In the genomic region with DNA sequence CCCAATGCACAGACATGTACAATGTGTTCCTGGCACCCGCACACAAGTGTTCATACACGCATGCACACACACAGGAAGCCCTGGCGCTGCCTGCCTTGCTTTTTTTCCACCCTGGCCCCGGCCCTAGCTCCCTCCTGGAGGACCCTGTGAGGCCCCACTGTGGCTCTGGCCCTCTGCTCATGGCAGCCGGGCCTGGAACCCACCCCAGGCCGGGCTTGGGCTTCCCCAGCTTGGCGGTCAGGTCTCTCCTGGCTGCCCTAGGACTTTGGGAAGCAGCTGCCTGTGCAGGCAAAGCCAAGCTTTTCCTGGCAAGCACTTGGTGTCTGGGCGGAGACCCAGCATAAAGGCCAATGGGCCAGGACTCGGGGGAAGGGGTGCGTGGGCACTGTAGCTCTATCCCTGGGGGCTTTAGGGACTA, we compare ENCODE assay signal across 8 cellular contexts. TPM values are rescaled to one million over a fixed set of nuclear protein-coding genes. Genes with fewer than 3 reads are reported as not detected.
A peak's percentile ranks its signal among the peaks of the same experiment; 100 is the strongest.
DNase-seq lines count a peak whose midpoint lies in the region; ATAC-seq, FAIRE-seq and TF ChIP-seq lines count a peak whose summit lies in the region.

No MANE protein-coding gene starts in this region.

- H3K36me3 ChIP-seq in KOPT-K1 (ENCODE audit: insufficient read depth, low read length): peaks cover 85% of the 10 kb centered on the region
- no peaks in the 10 kb centered on the region for H3K36me3 ChIP-seq in small intestine (ENCODE audit: control insufficient read depth in 2 of 2, insufficient read depth in 2 of 2, low read length in 2 of 2)

- no peak for FAIRE-seq in small intestine (lab: Jason Lieb, UNC)
- FAIRE-seq in RCC 7860 (lab: Jason Lieb, UNC): no peak

- H3K4me3 Mint-ChIP-seq in endothelial cell (ENCODE audit: unreplicated experiment) (no peak overlapping the region), HFFc6 (no peak overlapping the region)

- H3K4me1 Mint-ChIP-seq in endothelial cell (ENCODE audit: unreplicated experiment): peaks cover 11% of the 10 kb centered on the region
- no peaks in the 10 kb centered on the region for H3K4me1 Mint-ChIP-seq in HFFc6 (ENCODE audit: low read depth)

- H3K4me1 ChIP-seq in right cardiac atrium (ENCODE audit: control insufficient read depth, insufficient read depth, low read length): peaks cover 10% of the 10 kb centered on the region
- peaks cover 0 to 7% of the 10 kb centered on the region in 2 donors for H3K4me1 ChIP-seq in small intestine (ENCODE audit: control insufficient read depth in 2 of 2, insufficient read depth in 1 of 2, low read depth in 1 of 2, low read length in 1 of 2)

- intact Hi-C loops in right cardiac atrium (cut with DNase I): no loop called here

- no peaks in the 10 kb centered on the region for H3K9me3 Mint-ChIP-seq in activated naive CD4-positive, alpha-beta T cell treated with anti-CD3 and anti-CD28 coated beads, Interleukin-2, amount 50 U/mL, for 72 hours
- H3K9me3 Mint-ChIP-seq in endothelial cell (ENCODE audit: unreplicated experiment): no peaks in the 10 kb centered on the region
- H3K9me3 Mint-ChIP-seq in HFFc6: no peaks in the 10 kb centered on the region

- peak in 1 of 2 donors; percentile 6 for ATAC-seq in activated naive CD4-positive, alpha-beta T cell treated with anti-CD3 and anti-CD28 coated beads, Interleukin-2, amount 50 U/mL, for 72 hours
- peak; percentile 82 to 85 for ATAC-seq in right cardiac atrium

- WGBS in right cardiac atrium: 22% methylated on average over 10 of the region's 10 CpGs
- 35 to 52% (median 49%) methylated on average over 10 of the region's 10 CpGs for WGBS in small intestine, 3 donors

- DNase-seq in activated naive CD4-positive, alpha-beta T cell treated with anti-CD3 and anti-CD28 coated beads, Interleukin-2, amount 50 U/mL, for 72 hours (ENCODE audit: low spot score in 2 of 2): no peak
- peak; percentile 82 to 94 (median 93) for DNase-seq in right cardiac atrium
- DNase-seq in small intestine: no peak
- no peak for DNase-seq in NK-92 treated with Interleukin-12 subunit alpha and Interleukin-12 subunit beta, amount 100 ng/mL, for 24 hours (lab: John Stamatoyannopoulos, UW)
- DNase-seq in endothelial cell (ENCODE audit: low spot score): no peak
- DNase-seq in HFFc6: no peak
- DNase-seq in RCC 7860 (ENCODE audit: low spot score): no peak

- peak overlapping the region; percentile 75 to 81 for H3K27ac Mint-ChIP-seq in activated naive CD4-positive, alpha-beta T cell treated with anti-CD3 and anti-CD28 coated beads, Interleukin-2, amount 50 U/mL, for 72 hours
- H3K27ac Mint-ChIP-seq in endothelial cell (ENCODE audit: unreplicated experiment) (no peak overlapping the region), HFFc6 (no peak overlapping the region)

- H3K9me3 ChIP-seq in KOPT-K1 (ENCODE audit: insufficient read depth, low read length, poor library complexity, severe bottlenecking) (no peaks in the 10 kb centered on the region), right cardiac atrium (ENCODE audit: control insufficient read depth, low read length) (no peaks in the 10 kb centered on the region), small intestine (ENCODE audit: control insufficient read depth, low read depth) (no peaks in the 10 kb centered on the region)

- H3K27me3 ChIP-seq in right cardiac atrium (ENCODE audit: control insufficient read depth, insufficient read depth) (no peaks in the 10 kb centered on the region), small intestine (ENCODE audit: control insufficient read depth in 2 of 2, insufficient read depth in 2 of 2, low read length in 2 of 2) (no peaks in the 10 kb centered on the region)

- H3K4me3 ChIP-seq in right cardiac atrium (ENCODE audit: low read length): no peak overlapping the region
- no peak overlapping the region for H3K4me3 ChIP-seq in small intestine (ENCODE audit: low read depth in 1 of 2, low read length in 2 of 2)

- TF ChIP-seq CTCF in endothelial cell (IDR thresholded peaks at IDR 0.05; ENCODE audit: unreplicated experiment) (no peak), HFFc6 (IDR thresholded peaks at IDR 0.05) (no peak)

- peaks cover 18 to 43% of the 10 kb centered on the region in 2 donors for H3K36me3 Mint-ChIP-seq in activated naive CD4-positive, alpha-beta T cell treated with anti-CD3 and anti-CD28 coated beads, Interleukin-2, amount 50 U/mL, for 72 hours
- H3K36me3 Mint-ChIP-seq in endothelial cell (ENCODE audit: low read depth, unreplicated experiment) (no peaks in the 10 kb centered on the region), HFFc6 (ENCODE audit: low read depth) (no peaks in the 10 kb centered on the region)

- H3K27ac ChIP-seq in KOPT-K1 (ENCODE audit: low read depth, low read length, poor library complexity, severe bottlenecking) (peak overlapping the region; percentile 63), right cardiac atrium (ENCODE audit: low read length) (peak overlapping the region; percentile 66), small intestine (ENCODE audit: low read depth in 1 of 2, low read length in 1 of 2) (peak overlapping the region; percentile 6 to 16)

- H3K27me3 Mint-ChIP-seq in endothelial cell (ENCODE audit: unreplicated experiment) (peaks cover 15% of the 10 kb centered on the region), HFFc6 (ENCODE audit: insufficient read depth) (peaks cover 5% of the 10 kb centered on the region)

RNA-seq across cellular contexts. Expression of gene CD82, which starts 30.5 kb away (rescaled TPM):
- total RNA-seq in activated naive CD4-positive, alpha-beta T cell treated with anti-CD3 and anti-CD28 coated beads, Interleukin-2, amount 50 U/mL, for 72 hours: 100 to 1,000 TPM; 270 to 324 TPM
- total RNA-seq in right cardiac atrium: 10 to 100 TPM; 16.7 to 33.6 (median 27.3) TPM
- polyA plus RNA-seq in right cardiac atrium: 23.8 TPM
- 10 to 100 TPM; 24.2 to 89.2 (median 50.5) TPM for polyA plus RNA-seq in small intestine
- total RNA-seq in endothelial cell (ENCODE audit: unreplicated experiment): 16.1 TPM
- total RNA-seq in HFFc6 (2021; fragmentation: NEBNext Ultra II Directional; extraction: Animal tissue kit (Norgen Biotek cat#: 25700)): 10 to 100 TPM; 17.3 to 31.7 (median 20.7) TPM

Comparison
In these comparisons a context has a peak if more than half of its experiments do, and no peak if none do; other contexts are left out.
1. H3K27ac ChIP-seq: peak in every context shown above with its lines; median percentile 66 in right cardiac atrium; 63 in KOPT-K1; 11 in small intestine.
2. DNase-seq: peak in right cardiac atrium (3 of 3); none in activated naive CD4-positive, alpha-beta T cell treated with anti-CD3 and anti-CD28 coated beads, Interleukin-2, amount 50 U/mL, for 72 hours (0 of 2), small intestine (single experiment), NK-92 treated with Interleukin-12 subunit alpha and Interleukin-12 subunit beta, amount 100 ng/mL, for 24 hours (single experiment), endothelial cell (single experiment), HFFc6 (single experiment) and RCC 7860 (single experiment).
3. H3K27ac Mint-ChIP-seq: peak in activated naive CD4-positive, alpha-beta T cell treated with anti-CD3 and anti-CD28 coated beads, Interleukin-2, amount 50 U/mL, for 72 hours (2 of 2); none in endothelial cell (single experiment) and HFFc6 (single experiment).
4. RNA of gene CD82, which starts 30.5 kb away (total RNA-seq): 270 to 324 TPM in activated naive CD4-positive, alpha-beta T cell treated with anti-CD3 and anti-CD28 coated beads, Interleukin-2, amount 50 U/mL, for 72 hours; 16.7 to 33.6 TPM in right cardiac atrium, 17.3 to 31.7 TPM in HFFc6 and 16.1 TPM in endothelial cell (single experiment); every median in the first group is over 4 times any median in the second.